In genomic region chr6:43147691-43148477, GRCh38 we compare ENCODE assay signal across 20 cellular contexts. TPM values are rescaled to one million over a fixed set of nuclear protein-coding genes. Genes with fewer than 3 reads are reported as not detected.
DNase-seq lines count a peak whose midpoint lies in the region; ATAC-seq and TF ChIP-seq lines count a peak whose summit lies in the region.
"Had no signal": no experiment of that assay in that cellular context is flagged by ENCODE, and none has a peak within 500 bp of the region (broad histone marks: within the 10 kb centered on the region; RNA-seq: fewer than 3 reads in every experiment).

No MANE protein-coding gene starts in this region.

- TF ChIP-seq CTCF in H9 (conservative IDR thresholded peaks at IDR 0.05) = no peak
- no peak for TF ChIP-seq CTCF in RWPE1 (conservative IDR thresholded peaks at IDR 0.05; ENCODE audit: low read depth)
- no peak for TF ChIP-seq CTCF in psoas muscle (IDR thresholded peaks at IDR 0.05)
- TF ChIP-seq CTCF in tibial nerve (IDR thresholded peaks at IDR 0.05) = no peak

- H3K23me2 ChIP-seq in H9 (ENCODE audit: insufficient read length, low read depth, low read length, poor library complexity, severe bottlenecking) = no peaks in the 10 kb centered on the region

- H3K4me3 Mint-ChIP-seq in H9 = no peak overlapping the region
- H3K4me3 Mint-ChIP-seq: CD4-positive, CD25-positive, alpha-beta regulatory T cell had no signal

- H3K36me3 Mint-ChIP-seq in H9 (ENCODE audit: insufficient read depth in 1 of 3, low read depth in 3 of 3) = peaks cover 10 to 32% (median 31%) of the 10 kb centered on the region in 3 experiments
- H3K36me3 Mint-ChIP-seq: CD4-positive, CD25-positive, alpha-beta regulatory T cell had no signal

- H3K79me2 ChIP-seq in H9 (ENCODE audit: insufficient read depth, low read length) = no peaks in the 10 kb centered on the region

- H3K9me3 Mint-ChIP-seq in H9 = no peaks in the 10 kb centered on the region
- H3K9me3 Mint-ChIP-seq: CD4-positive, CD25-positive, alpha-beta regulatory T cell had no signal

- H2AFZ ChIP-seq in H9 (ENCODE audit: low read length) = no peak overlapping the region

- H3K4me3 ChIP-seq in psoas muscle (no peak overlapping the region), H7 (ENCODE audit: insufficient read depth, low read depth, low read length) (no peak overlapping the region), tibial nerve (no peak overlapping the region)
- H3K4me3 ChIP-seq: SJSA1 had no signal

- no peak overlapping the region for H3K4ac ChIP-seq in H9 (ENCODE audit: low read depth, low read length)

- H3K36me3 ChIP-seq in psoas muscle (ENCODE audit: insufficient read depth in 1 of 2, low read depth in 1 of 2) (no peaks in the 10 kb centered on the region), H7 (replicated peaks; ENCODE audit: control insufficient read depth, insufficient read depth, low read length) (peaks cover 20% of the 10 kb centered on the region), tibial nerve (no peaks in the 10 kb centered on the region)

- H3T11ph ChIP-seq in H9 (ENCODE audit: low read length) = no peak overlapping the region

- no peak overlapping the region for H2BK5ac ChIP-seq in H9 (ENCODE audit: insufficient read length, low read length)

- peak overlapping the region; percentile 9 for H3K9ac ChIP-seq in H9 (ENCODE audit: extremely low read depth, insufficient read length, low read length)

- no peak overlapping the region for H4K91ac ChIP-seq in H9 (ENCODE audit: insufficient read length, low read depth, low read length)

- no peak overlapping the region for H2BK15ac ChIP-seq in H9 (ENCODE audit: low read depth, low read length)

- H4K5ac ChIP-seq in H9 (ENCODE audit: insufficient read length, low read depth, low read length) = no peak overlapping the region

- no peak for TF ChIP-seq POLR2A in tibial nerve (IDR thresholded peaks at IDR 0.05)

- no peak overlapping the region for H2AK5ac ChIP-seq in H9 (ENCODE audit: insufficient read length, low read length)

- no peak overlapping the region for H3K27ac ChIP-seq in H9 (ENCODE audit: insufficient read length, low read depth, low read length)
- H3K27ac ChIP-seq in RWPE1 = peak overlapping the region; percentile 40
- H3K27ac ChIP-seq in psoas muscle = peak overlapping the region; percentile 84
- H3K27ac ChIP-seq in tibial nerve = no peak overlapping the region
- H3K27ac ChIP-seq: SJSA1 had no signal

- DNase-seq in H9 (no peak), RWPE1 (ENCODE audit: low spot score) (no peak), psoas muscle (no peak), H7 (no peak), tibial nerve (ENCODE audit: low spot score in 2 of 2) (no peak), NCI-H1092 (lab: John Stamatoyannopoulos, UW) (no peak)
- DNase-seq: Caco-2, DMS153, IMR-90, Kasumi-1, MM.1S, NCI-H1105 treated with DMSO at 0.1 percent for 48 hours, NCI-H1694 treated with DMSO at 0.1 percent for 48 hours, NCI-H2107, NCI-H226, NCI-H69 had no signal

- H3K4me1 ChIP-seq in H9 (ENCODE audit: insufficient read depth, low read length) = no peaks in the 10 kb centered on the region
- H3K4me1 ChIP-seq in psoas muscle = peaks cover 21% of the 10 kb centered on the region
- H3K4me1 ChIP-seq in tibial nerve = peaks cover 4 to 11% (median 8%) of the 10 kb centered on the region in 4 donors
- H3K4me1 ChIP-seq: Caco-2 had no signal

- no peak overlapping the region for H2BK12ac ChIP-seq in H9 (ENCODE audit: insufficient read length, low read depth, low read length)

- H3K23ac ChIP-seq in H9 (ENCODE audit: insufficient read length, low read depth, low read length) = no peak overlapping the region

- peak overlapping the region in 1 of 3 experiments; percentile 25; a peak in 2 of 7 replicates for H3K27ac Mint-ChIP-seq in H9
- H3K27ac Mint-ChIP-seq: CD4-positive, CD25-positive, alpha-beta regulatory T cell had no signal

- WGBS in H9 (ENCODE audit: extremely low coverage, insufficient read length, low lambda C conversion rate) = no CpG with 5 or more reads among the region's 6 CpGs
- 85 to 93% (median 86%) methylated on average over 6 of the region's 6 CpGs for WGBS in psoas muscle, 3 donors
- WGBS in tibial nerve, 2 donors = 87 to 89% methylated on average over 6 of the region's 6 CpGs

- no peak overlapping the region for H3K4me2 ChIP-seq in H9 (ENCODE audit: insufficient read depth, insufficient read length, low read length)

- CTCF ChIA-PET in RWPE1 (lab: Yijun Ruan, JAX) = interaction anchor here (0.6 kb wide), 1 partner anchor 1185 kb away, joined by 4 read pairs; no protein-coding TSS in a partner anchor

- no peak overlapping the region for H3K14ac ChIP-seq in H9 (ENCODE audit: insufficient read depth, low read length)

- TF ChIP-seq EP300 in tibial nerve (IDR thresholded peaks at IDR 0.05) = no peak

- H3K79me1 ChIP-seq in H9 (ENCODE audit: insufficient read depth, low read depth, low read length, poor library complexity, severe bottlenecking) = no peaks in the 10 kb centered on the region

- no peak overlapping the region for H2BK120ac ChIP-seq in H9 (ENCODE audit: low read depth, low read length, poor library complexity, severe bottlenecking)

- H3K27me3 Mint-ChIP-seq in H9 (ENCODE audit: low read depth) = no peaks in the 10 kb centered on the region
- H3K27me3 Mint-ChIP-seq: CD4-positive, CD25-positive, alpha-beta regulatory T cell had no signal

- intact Hi-C loops in psoas muscle (cut with DNase I) = no loop called here

- POLR2A ChIA-PET in RWPE1 (lab: Yijun Ruan, JAX; ENCODE audit: low non-redundant PET) = no interaction called here

- no peak overlapping the region for H4K8ac ChIP-seq in H9 (replicated peaks; ENCODE audit: insufficient read length, low read depth, low read length)

- H3K27me3 ChIP-seq in H9 (ENCODE audit: insufficient read depth, low read length) (no peaks in the 10 kb centered on the region), psoas muscle (ENCODE audit: insufficient read depth in 3 of 3, low read length in 2 of 3) (no peaks in the 10 kb centered on the region), H7 (ENCODE audit: control insufficient read depth, insufficient read depth, low read length) (no peaks in the 10 kb centered on the region), tibial nerve (no peaks in the 10 kb centered on the region)
- H3K27me3 ChIP-seq: SJSA1 had no signal

- H3K56ac ChIP-seq in H9 (ENCODE audit: insufficient read length, low read depth, low read length) = no peak overlapping the region

- no peaks in the 10 kb centered on the region for H3K9me3 ChIP-seq in H9 (ENCODE audit: control insufficient read depth, low read depth, low read length)
- no peaks in the 10 kb centered on the region for H3K9me3 ChIP-seq in psoas muscle
- no peaks in the 10 kb centered on the region for H3K9me3 ChIP-seq in tibial nerve
- H3K9me3 ChIP-seq: Caco-2, SJSA1 had no signal

- H2BK20ac ChIP-seq in H9 (ENCODE audit: low read depth, low read length, poor library complexity, severe bottlenecking) = no peak overlapping the region

- peaks cover 8% of the 10 kb centered on the region in 2 experiments for H3K4me1 Mint-ChIP-seq in H9

- ATAC-seq in esophagus mucosa = peak; percentile 57
- ATAC-seq in psoas muscle = peak in 1 of 4 donors; percentile 6
- ATAC-seq in HG03457 (IDR thresholded peaks at IDR 0.05; ENCODE audit: unreplicated experiment) = no peak

- no peak overlapping the region for H3K18ac ChIP-seq in H9 (ENCODE audit: insufficient read length, low read depth, low read length)

- H4K20me1 ChIP-seq in H9 (ENCODE audit: control insufficient read depth, insufficient read depth, insufficient read length) = no peaks in the 10 kb centered on the region

RNA-seq across cellular contexts. Expression of gene SRF, which starts 23.2 kb away (rescaled TPM):
- total RNA-seq in H9 (2021) (57.5 and 59.7 TPM in 2 replicates), esophagus mucosa (19.3 TPM), psoas muscle (10 to 100 TPM; 36.4 to 46.6 (median 40.1) TPM), tibial nerve (10 to 100 TPM; 28.4 to 49.8 (median 35.3) TPM)
- 10 to 100 TPM; 26.3 to 57.7 (median 34.7) TPM for polyA plus RNA-seq in psoas muscle
- 48.3 and 52.2 TPM in 2 replicates for total RNA-seq in H7 (2014; rRNA removed; shearing (Covaris generic))

RNA-seq across cellular contexts. Expression of gene CUL9, which starts 34.1 kb away (rescaled TPM):
- total RNA-seq in H9 (2021) (15.2 and 15.5 TPM in 2 replicates), esophagus mucosa (23.6 TPM), psoas muscle (10 to 100 TPM in 2 of 4 donors, 1 to 10 TPM in 2; 6.5 to 10.9 (median 9.6) TPM), tibial nerve (10 to 100 TPM; 47.9 to 76.2 (median 49.3) TPM)
- 10 to 100 TPM in 2 of 3 donors, 1 to 10 TPM in 1; 6.3 to 10.8 (median 10.7) TPM for polyA plus RNA-seq in psoas muscle
- total RNA-seq in H7 (2014; rRNA removed; shearing (Covaris generic)) = 9.4 and 10.9 TPM in 2 replicates

Comparison
In these comparisons a context has a peak if more than half of its experiments do, and no peak if none do; other contexts are left out.
1. H3K27ac ChIP-seq: peak in RWPE1 (single experiment) and psoas muscle (single experiment); none in H9 (single experiment) and tibial nerve (0 of 4).